Comparison of ENCODE assay signal across 20 cellular contexts in genomic region chrX:69065451-69065850, GRCh38.
DNase-seq lines count a peak whose midpoint lies in the region; ATAC-seq, FAIRE-seq and TF ChIP-seq lines count a peak whose summit lies in the region.
"Had no signal": no experiment of that assay in that cellular context is flagged by ENCODE, and none has a peak within 500 bp of the region (broad histone marks: within the 10 kb centered on the region; RNA-seq: fewer than 3 reads in every experiment).

No MANE protein-coding gene starts in this region.

- no peak overlapping the region for H3K23ac ChIP-seq in mesenchymal stem cell (ENCODE audit: low read length in 2 of 2)

- no peak overlapping the region for H2BK15ac ChIP-seq in mesenchymal stem cell (ENCODE audit: low read depth, poor library complexity, severe bottlenecking)

- H3K27ac ChIP-seq in A549, result no peak overlapping the region
- no peak overlapping the region for H3K27ac ChIP-seq in mesenchymal stem cell (ENCODE audit: low read length, poor library complexity, severe bottlenecking)
- H3K27ac ChIP-seq: heart left ventricle, SJSA1 had no signal

- no peak overlapping the region for H2AK5ac ChIP-seq in mesenchymal stem cell (ENCODE audit: low read length, severe bottlenecking)

- TF ChIP-seq CTCF in A549 (IDR thresholded peaks at IDR 0.05) (no peak), bronchial epithelial cell (IDR thresholded peaks at IDR 0.05; ENCODE audit: insufficient read depth, low read length, severe bottlenecking) (no peak), progenitor cell of endocrine pancreas (IDR thresholded peaks at IDR 0.05; ENCODE audit: unreplicated experiment) (no peak)

- TF ChIP-seq RAD21 in A549 (conservative IDR thresholded peaks at IDR 0.05 in 1 of 2, IDR thresholded peaks at IDR 0.05 in 1 of 2), result no peak

- H4K91ac ChIP-seq in mesenchymal stem cell (ENCODE audit: low read length), result no peak overlapping the region

- H3K4me1 ChIP-seq in A549, result no peaks in the 10 kb centered on the region
- peaks cover 7% of the 10 kb centered on the region for H3K4me1 ChIP-seq in mesenchymal stem cell (ENCODE audit: control insufficient read depth, insufficient read depth, low read depth, low read length)
- H3K4me1 ChIP-seq: SJSA1 had no signal

- no peaks in the 10 kb centered on the region for H3K9me3 Mint-ChIP-seq in progenitor cell of endocrine pancreas (ENCODE audit: low read depth)
- H3K9me3 Mint-ChIP-seq: activated naive CD8-positive, alpha-beta T cell treated with anti-CD3 and anti-CD28 coated beads, Interleukin-2, amount 10 ng/mL, durations not matched to agents 7 days and 5 days; central memory CD8-positive, alpha-beta T cell; stimulated activated effector memory CD8-positive, alpha-beta T cell treated with anti-CD3 and anti-CD28 coated beads, Interleukin-12 subunit alpha, Interleukin-12 subunit beta, amount 100 ng/mL, for 72 hours had no signal

- H3K36me3 Mint-ChIP-seq in progenitor cell of endocrine pancreas (ENCODE audit: insufficient read depth), result no peaks in the 10 kb centered on the region
- H3K36me3 Mint-ChIP-seq: activated naive CD8-positive, alpha-beta T cell treated with anti-CD3 and anti-CD28 coated beads, Interleukin-2, amount 10 ng/mL, durations not matched to agents 7 days and 5 days; mesothelial cell of epicardium; stimulated activated effector memory CD8-positive, alpha-beta T cell treated with anti-CD3 and anti-CD28 coated beads, Interleukin-12 subunit alpha, Interleukin-12 subunit beta, amount 100 ng/mL, for 72 hours had no signal

- H3K4ac ChIP-seq in mesenchymal stem cell (ENCODE audit: low read depth in 1 of 2, low read length in 2 of 2), result no peak overlapping the region

- H3K9ac ChIP-seq in mesenchymal stem cell (ENCODE audit: low read length), result no peak overlapping the region

- H3K27ac Mint-ChIP-seq in progenitor cell of endocrine pancreas, result no peak overlapping the region
- H3K27ac Mint-ChIP-seq: activated naive CD8-positive, alpha-beta T cell treated with anti-CD3 and anti-CD28 coated beads, Interleukin-2, amount 10 ng/mL, durations not matched to agents 7 days and 5 days; mesothelial cell of epicardium; stimulated activated effector memory CD8-positive, alpha-beta T cell treated with anti-CD3 and anti-CD28 coated beads, Interleukin-12 subunit alpha, Interleukin-12 subunit beta, amount 100 ng/mL, for 72 hours had no signal

- no peak overlapping the region for H2AFZ ChIP-seq in mesenchymal stem cell (ENCODE audit: low read depth, low read length)

- POLR2A ChIA-PET in A549 (lab: Yijun Ruan, JAX), result no interaction called here

- no peak overlapping the region for H2BK120ac ChIP-seq in mesenchymal stem cell (ENCODE audit: low read depth, low read length)

- DNase-seq in A549 (ENCODE audit: low read depth in 1 of 2, low spot score in 1 of 2) (peak in 1 of 2 experiments; percentile 6), HT1080 (ENCODE audit: low read depth) (peak; percentile 53), bronchial epithelial cell (ENCODE audit: low read depth) (peak; percentile 68), mesenchymal stem cell (peak; percentile 53), progenitor cell of endocrine pancreas (ENCODE audit: low spot score, unreplicated experiment) (no peak), epidermal melanocyte (ENCODE audit: insufficient read length, low spot score) (no peak), UCSD-AML1 (lab: John Stamatoyannopoulos, UW; ENCODE audit: unreplicated experiment) (no peak)
- no peak for DNase-seq in activated CD8-positive, alpha-beta memory T cell treated with anti-CD3 and anti-CD28 coated beads for 24 hours
- DNase-seq: activated CD4-positive, alpha-beta T cell treated with anti-CD3 and anti-CD28 coated beads, Interleukin-2, amount 50 U/mL, for 1 hour; activated naive CD8-positive, alpha-beta T cell treated with anti-CD3 and anti-CD28 coated beads, Interleukin-2, amount 10 ng/mL, durations not matched to agents 7 days and 5 days; activated T-cell treated with anti-CD3 and anti-CD28 coated beads, Interleukin-2, amount 50 U/mL, for 1 hour; heart left ventricle; Kasumi-1; NCI-H1436; trophoblast cell had no signal

- H3K4me3 ChIP-seq in A549 (no peak overlapping the region), bronchial epithelial cell (ENCODE audit: low read depth, low read length) (no peak overlapping the region), mesenchymal stem cell (ENCODE audit: insufficient read depth in 1 of 2, low read depth in 1 of 2, low read length in 2 of 2) (no peak overlapping the region)
- H3K4me3 ChIP-seq: heart left ventricle, SJSA1 had no signal

- H3K27me3 Mint-ChIP-seq in progenitor cell of endocrine pancreas, result no peaks in the 10 kb centered on the region
- H3K27me3 Mint-ChIP-seq: activated naive CD8-positive, alpha-beta T cell treated with anti-CD3 and anti-CD28 coated beads, Interleukin-2, amount 10 ng/mL, durations not matched to agents 7 days and 5 days; central memory CD8-positive, alpha-beta T cell had no signal

- H2BK5ac ChIP-seq in mesenchymal stem cell (ENCODE audit: low read depth, low read length, poor library complexity, severe bottlenecking), result no peak overlapping the region

- H3K4me2 ChIP-seq in A549 (no peak overlapping the region), mesenchymal stem cell (ENCODE audit: low read length, poor library complexity, severe bottlenecking) (no peak overlapping the region)

- no peak overlapping the region for H3K4me3 Mint-ChIP-seq in progenitor cell of endocrine pancreas (ENCODE audit: low read depth)
- H3K4me3 Mint-ChIP-seq: activated naive CD8-positive, alpha-beta T cell treated with anti-CD3 and anti-CD28 coated beads, Interleukin-2, amount 10 ng/mL, durations not matched to agents 7 days and 5 days; central memory CD8-positive, alpha-beta T cell; mesothelial cell of epicardium; stimulated activated effector memory CD8-positive, alpha-beta T cell treated with anti-CD3 and anti-CD28 coated beads, Interleukin-12 subunit alpha, Interleukin-12 subunit beta, amount 100 ng/mL, for 72 hours had no signal

- peak overlapping the region in 1 of 2 experiments; percentile 12 for H2BK12ac ChIP-seq in mesenchymal stem cell (ENCODE audit: low read length in 2 of 2)

- no peak for ATAC-seq in A549
- ATAC-seq: heart left ventricle; stimulated activated effector memory CD8-positive, alpha-beta T cell treated with anti-CD3 and anti-CD28 coated beads, Interleukin-12 subunit alpha, Interleukin-12 subunit beta, amount 100 ng/mL, for 72 hours had no signal

- no peak overlapping the region for H3K18ac ChIP-seq in mesenchymal stem cell (ENCODE audit: low read depth in 1 of 2, low read length in 2 of 2)

- H3K9me3 ChIP-seq in A549 (no peaks in the 10 kb centered on the region), mesenchymal stem cell (ENCODE audit: control insufficient read depth, low read length) (peaks cover 14% of the 10 kb centered on the region)
- H3K9me3 ChIP-seq: SJSA1 had no signal

- no peaks in the 10 kb centered on the region for H3K36me3 ChIP-seq in bronchial epithelial cell (ENCODE audit: control insufficient read depth, insufficient read depth, low read length)
- H3K36me3 ChIP-seq in mesenchymal stem cell (ENCODE audit: control insufficient read depth in 1 of 2, insufficient read depth in 2 of 2, low read depth in 1 of 2, low read length in 2 of 2), result no peaks in the 10 kb centered on the region
- H3K36me3 ChIP-seq: heart left ventricle, SJSA1 had no signal

- CTCF ChIA-PET in A549 (lab: Yijun Ruan, JAX), result no interaction called here

- H3K79me1 ChIP-seq in mesenchymal stem cell (replicated peaks; ENCODE audit: low read length, poor library complexity, severe bottlenecking), result no peaks in the 10 kb centered on the region

- TF ChIP-seq POLR2A in A549 (IDR thresholded peaks at IDR 0.05; ENCODE audit: low read length), result no peak

- H4K8ac ChIP-seq in mesenchymal stem cell (ENCODE audit: low read length), result no peak overlapping the region

- TF ChIP-seq EP300 in A549 (IDR thresholded peaks at IDR 0.05), result no peak

- WGBS in A549 (ENCODE audit: missing lambda C conversion rate), result no CpG with 5 or more reads among the region's 1 CpG
- WGBS in mesenchymal stem cell, result 40% methylated on average over 1 of the region's 1 CpG

- H3K27me3 ChIP-seq in bronchial epithelial cell (ENCODE audit: control insufficient read depth, insufficient read depth, low read length) (no peaks in the 10 kb centered on the region), mesenchymal stem cell (ENCODE audit: control insufficient read depth in 1 of 2, insufficient read depth in 1 of 2, low read length in 2 of 2) (peaks cover 0 to 85% of the 10 kb centered on the region in 2 experiments)
- H3K27me3 ChIP-seq: SJSA1 had no signal

- H3K4me1 Mint-ChIP-seq in progenitor cell of endocrine pancreas (ENCODE audit: low read depth), result no peaks in the 10 kb centered on the region
- H3K4me1 Mint-ChIP-seq: activated naive CD8-positive, alpha-beta T cell treated with anti-CD3 and anti-CD28 coated beads, Interleukin-2, amount 10 ng/mL, durations not matched to agents 7 days and 5 days; central memory CD8-positive, alpha-beta T cell; stimulated activated effector memory CD8-positive, alpha-beta T cell treated with anti-CD3 and anti-CD28 coated beads, Interleukin-12 subunit alpha, Interleukin-12 subunit beta, amount 100 ng/mL, for 72 hours had no signal

- no peak overlapping the region for H3K14ac ChIP-seq in mesenchymal stem cell (ENCODE audit: low read length in 2 of 2)

- FAIRE-seq in A549 (lab: Jason Lieb, UNC), result peak; percentile 32
- FAIRE-seq in bronchial epithelial cell (lab: Jason Lieb, UNC), result no peak
- FAIRE-seq: keratinocyte had no signal

TF ChIP-seq in A549, 52 proteins besides CTCF, POLR2A, EP300 and RAD21 (continues in another document):
- TF ChIP-seq NR3C1 (IDR thresholded peaks at IDR 0.05) (no peak), USF2 (IDR thresholded peaks at IDR 0.05) (no peak), PBX3 (IDR thresholded peaks at IDR 0.05) (no peak), CBX2 (IDR thresholded peaks at IDR 0.05; ENCODE audit: borderline replicate concordance, low read depth) (no peak), TFCP2L1 (CRISPR knock-in tag; IDR thresholded peaks at IDR 0.05) (no peak), HOXB13 (CRISPR knock-in tag; IDR thresholded peaks at IDR 0.05; ENCODE audit: low read depth) (no peak)

Comparison
In these comparisons a context has a peak if more than half of its experiments do, and no peak if none do; other contexts are left out.
1. DNase-seq: peak in HT1080 (single experiment), bronchial epithelial cell (single experiment) and mesenchymal stem cell (single experiment); none in progenitor cell of endocrine pancreas (single experiment), activated CD8-positive, alpha-beta memory T cell treated with anti-CD3 and anti-CD28 coated beads for 24 hours (single experiment), epidermal melanocyte (single experiment) and UCSD-AML1 (single experiment).